Comparison of ENCODE assay signal across 14 cellular contexts in the genomic region with DNA sequence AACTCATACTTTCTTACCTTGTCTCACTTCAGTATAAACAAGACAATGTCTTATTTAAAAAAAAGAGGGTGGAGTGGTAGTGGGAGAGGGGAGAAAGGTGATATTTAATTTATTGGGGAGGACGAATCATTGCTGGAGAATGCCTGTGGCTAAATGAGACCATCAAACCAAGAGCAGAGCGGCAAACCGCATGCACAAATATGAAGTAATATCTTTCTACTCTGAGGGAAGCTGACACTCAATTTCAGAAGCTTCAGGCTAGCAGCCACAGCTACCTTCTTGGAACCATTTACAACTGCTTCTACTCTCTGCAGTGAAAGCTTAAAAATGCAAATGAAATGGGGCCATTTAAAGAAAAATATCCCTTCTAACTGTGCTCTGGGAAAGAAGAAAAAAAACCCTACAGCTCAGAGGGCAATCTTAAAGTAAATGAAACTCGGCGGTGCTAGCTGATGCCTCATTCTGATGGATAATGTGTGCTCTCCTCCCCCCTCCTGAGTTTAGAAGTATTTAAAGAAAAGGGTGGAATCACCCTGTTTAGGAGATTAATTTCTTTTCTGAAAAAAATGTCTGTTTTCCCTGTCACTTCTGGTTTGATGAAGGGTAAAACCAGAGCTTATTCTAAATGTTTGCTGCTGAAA.
DNase-seq lines count a peak whose midpoint lies in the region; ATAC-seq and TF ChIP-seq lines count a peak whose summit lies in the region.
"Had no signal": no experiment of that assay in that cellular context is flagged by ENCODE, and none has a peak within 500 bp of the region (broad histone marks: within the 10 kb centered on the region; RNA-seq: fewer than 3 reads in every experiment).

No MANE protein-coding gene starts in this region.

- H3K9me3 Mint-ChIP-seq in H9 = no peaks in the 10 kb centered on the region

- H3K79me1 ChIP-seq in H9 (ENCODE audit: insufficient read depth, low read depth, low read length, poor library complexity, severe bottlenecking) = no peaks in the 10 kb centered on the region

- WGBS in H9 (ENCODE audit: extremely low coverage, insufficient read length, low lambda C conversion rate) = no CpG with 5 or more reads among the region's 5 CpGs

- H3K36me3 Mint-ChIP-seq in H9 (ENCODE audit: insufficient read depth in 1 of 3, low read depth in 3 of 3) = no peaks in the 10 kb centered on the region; a peak in 1 of 7 replicates
- H3K36me3 Mint-ChIP-seq: naive thymus-derived CD4-positive, alpha-beta T cell; stimulated activated naive B cell treated with anti-CD40 and anti-IgM and Interleukin-4, amounts not matched to agents 10 μg/mL and 1 μg/mL and 100 μg/mL, for 72 hours had no signal

- H3K9me3 ChIP-seq in H9 (ENCODE audit: control insufficient read depth, low read depth, low read length) = no peaks in the 10 kb centered on the region
- H3K9me3 ChIP-seq in osteoblast (ENCODE audit: low read depth, low read length) = no peaks in the 10 kb centered on the region

- H3T11ph ChIP-seq in H9 (ENCODE audit: low read length) = no peak overlapping the region

- no peak overlapping the region for H3K23ac ChIP-seq in H9 (ENCODE audit: insufficient read length, low read depth, low read length)

- DNase-seq in H9 (no peak), RPMI7951 (ENCODE audit: low read depth) (peak; percentile 64), epithelial cell of prostate (ENCODE audit: low read depth, low spot score) (no peak), osteoblast (ENCODE audit: insufficient read length, low spot score, missing footprints) (no peak), NCI-H82 treated with DMSO at 0.1 percent for 48 hours (lab: John Stamatoyannopoulos, UW; ENCODE audit: unreplicated experiment) (no peak), GM10266 (ENCODE audit: extremely low spot score) (no peak)
- DNase-seq: activated T-cell treated with anti-CD3 and anti-CD28 coated beads, Interleukin-2, amount 50 U/mL, for 48 hours; hypothalamus; naive thymus-derived CD4-positive, alpha-beta T cell; NCI-H69; stimulated activated CD4-positive, alpha-beta T cell treated with anti-CD3 and anti-CD28 coated beads, Interleukin-15, amount 100 ng/mL, for 24 hours; stimulated activated naive B cell treated with anti-CD40 and anti-IgM and Interleukin-4, amounts not matched to agents 10 μg/mL and 1 μg/mL and 100 μg/mL, for 72 hours had no signal

- H3K27ac ChIP-seq in H9 (ENCODE audit: insufficient read length, low read depth, low read length) (peak overlapping the region; percentile 36), epithelial cell of prostate (peak overlapping the region; percentile 100), osteoblast (ENCODE audit: low read depth, low read length) (peak overlapping the region; percentile 77)

- no peak overlapping the region for H3K9ac ChIP-seq in H9 (ENCODE audit: extremely low read depth, insufficient read length, low read length)

- no peak overlapping the region for H3K56ac ChIP-seq in H9 (ENCODE audit: insufficient read length, low read depth, low read length)

- H2BK12ac ChIP-seq in H9 (ENCODE audit: insufficient read length, low read depth, low read length) = no peak overlapping the region

- H2BK15ac ChIP-seq in H9 (ENCODE audit: low read depth, low read length) = no peak overlapping the region

- no peak overlapping the region for H4K5ac ChIP-seq in H9 (ENCODE audit: insufficient read length, low read depth, low read length)

- H3K4me3 Mint-ChIP-seq in H9 = peak overlapping the region; percentile 5 to 24; a peak in 3 of 5 replicates
- H3K4me3 Mint-ChIP-seq: naive thymus-derived CD4-positive, alpha-beta T cell; stimulated activated naive B cell treated with anti-CD40 and anti-IgM and Interleukin-4, amounts not matched to agents 10 μg/mL and 1 μg/mL and 100 μg/mL, for 72 hours had no signal

- no peaks in the 10 kb centered on the region for H4K20me1 ChIP-seq in H9 (ENCODE audit: control insufficient read depth, insufficient read depth, insufficient read length)
- no peaks in the 10 kb centered on the region for H4K20me1 ChIP-seq in osteoblast (ENCODE audit: insufficient read depth, low read length)

- H2BK120ac ChIP-seq in H9 (ENCODE audit: low read depth, low read length, poor library complexity, severe bottlenecking) = no peak overlapping the region

- H3K4me1 ChIP-seq in H9 (ENCODE audit: insufficient read depth, low read length) (peaks cover 7% of the 10 kb centered on the region; the same call in 1 of the 2 replicates), osteoblast (ENCODE audit: insufficient read depth, low read length) (peaks cover 47% of the 10 kb centered on the region)

- no peaks in the 10 kb centered on the region; the same call in 1 of the 2 replicates for H3K27me3 Mint-ChIP-seq in H9 (ENCODE audit: low read depth)

- H3K79me2 ChIP-seq in H9 (ENCODE audit: insufficient read depth, low read length) (no peaks in the 10 kb centered on the region), osteoblast (ENCODE audit: insufficient read depth, low read length) (no peaks in the 10 kb centered on the region)

- no peaks in the 10 kb centered on the region for H3K36me3 ChIP-seq in osteoblast (ENCODE audit: insufficient read depth, low read length)

- peak overlapping the region; percentile 43 for H3K4me3 ChIP-seq in osteoblast (ENCODE audit: insufficient read depth, low read length)

- H3K27ac Mint-ChIP-seq in H9 = peak overlapping the region in 2 of 3 experiments; percentile 79 to 89; a peak in 6 of 7 replicates
- H3K27ac Mint-ChIP-seq: stimulated activated naive B cell treated with anti-CD40 and anti-IgM and Interleukin-4, amounts not matched to agents 10 μg/mL and 1 μg/mL and 100 μg/mL, for 72 hours had no signal

- peaks cover 0 to 12% of the 10 kb centered on the region in 2 experiments; a peak in 3 of 4 replicates for H3K4me1 Mint-ChIP-seq in H9
- H3K4me1 Mint-ChIP-seq: stimulated activated naive B cell treated with anti-CD40 and anti-IgM and Interleukin-4, amounts not matched to agents 10 μg/mL and 1 μg/mL and 100 μg/mL, for 72 hours had no signal

- H3K27me3 ChIP-seq in H9 (ENCODE audit: insufficient read depth, low read length) (no peaks in the 10 kb centered on the region), osteoblast (ENCODE audit: insufficient read depth, low read length) (no peaks in the 10 kb centered on the region)

- no peak overlapping the region for H4K91ac ChIP-seq in H9 (ENCODE audit: insufficient read length, low read depth, low read length)

- H3K4ac ChIP-seq in H9 (ENCODE audit: low read depth, low read length) = no peak overlapping the region

- ATAC-seq in HG03039 (IDR thresholded peaks at IDR 0.05; ENCODE audit: unreplicated experiment) = no peak
- no peak for ATAC-seq in HG03097 (IDR thresholded peaks at IDR 0.05; ENCODE audit: low FRiP score, unreplicated experiment)
- ATAC-seq: naive thymus-derived CD4-positive, alpha-beta T cell; stimulated activated naive B cell treated with anti-CD40 and anti-IgM and Interleukin-4, amounts not matched to agents 10 μg/mL and 1 μg/mL and 100 μg/mL, for 72 hours had no signal

- no peak overlapping the region for H2AFZ ChIP-seq in H9 (ENCODE audit: low read length)
- peak overlapping the region; percentile 20 for H2AFZ ChIP-seq in osteoblast (ENCODE audit: low read length)

- no peaks in the 10 kb centered on the region for H3K23me2 ChIP-seq in H9 (ENCODE audit: insufficient read length, low read depth, low read length, poor library complexity, severe bottlenecking)

- H3K14ac ChIP-seq in H9 (ENCODE audit: insufficient read depth, low read length) = no peak overlapping the region

- peak overlapping the region; percentile 22 for H3K4me2 ChIP-seq in H9 (ENCODE audit: insufficient read depth, insufficient read length, low read length)
- peak overlapping the region; percentile 62 for H3K4me2 ChIP-seq in osteoblast (ENCODE audit: insufficient read depth, low read length)

- H2BK5ac ChIP-seq in H9 (ENCODE audit: insufficient read length, low read length) = no peak overlapping the region

- no peak overlapping the region for H4K8ac ChIP-seq in H9 (replicated peaks; ENCODE audit: insufficient read length, low read depth, low read length)

- H3K18ac ChIP-seq in H9 (ENCODE audit: insufficient read length, low read depth, low read length) = no peak overlapping the region

- no peak overlapping the region for H2BK20ac ChIP-seq in H9 (ENCODE audit: low read depth, low read length, poor library complexity, severe bottlenecking)

- no peak overlapping the region for H2AK5ac ChIP-seq in H9 (ENCODE audit: insufficient read length, low read length)

- TF ChIP-seq CTCF in H9 (conservative IDR thresholded peaks at IDR 0.05) (no peak), osteoblast (IDR thresholded peaks at IDR 0.05; ENCODE audit: extremely low read depth, low read depth, low read length) (no peak), GM10266 (IDR thresholded peaks at IDR 0.05; ENCODE audit: control insufficient read depth, insufficient read depth, low read depth, missing control alignments) (no peak)

Comparison
In these comparisons a context has a peak if more than half of its experiments do, and no peak if none do; other contexts are left out.
1. H3K27ac ChIP-seq: peak in every context shown above with its lines; median percentile 100 in epithelial cell of prostate; 77 in osteoblast; 36 in H9.